Comparison of ENCODE assay signal across 9 cellular contexts in genomic region chr15:98599911-98600685, GRCh38. TPM values are rescaled to one million over a fixed set of nuclear protein-coding genes. Genes with fewer than 3 reads are reported as not detected.
DNase-seq lines count a peak whose midpoint lies in the region; ATAC-seq and TF ChIP-seq lines count a peak whose summit lies in the region.
"Had no signal": no experiment of that assay in that cellular context is flagged by ENCODE, and none has a peak within 500 bp of the region (broad histone marks: within the 10 kb centered on the region; RNA-seq: fewer than 3 reads in every experiment).

No MANE protein-coding gene starts in this region.

- H3F3A ChIP-seq in DOHH2 (ENCODE audit: control insufficient read depth, insufficient read depth), result no peaks in the 10 kb centered on the region
- H3F3A ChIP-seq in Loucy (ENCODE audit: low read depth), result no peaks in the 10 kb centered on the region

- H3K9ac ChIP-seq in Loucy (ENCODE audit: low read depth, low read length, poor library complexity, severe bottlenecking) (peak overlapping the region; percentile 1), skeletal muscle tissue (ENCODE audit: low read depth in 1 of 3, low read length in 3 of 3) (peak overlapping the region in 2 of 3 donors; percentile 10 to 57)

- peaks cover 54% of the 10 kb centered on the region for H3K4me1 Mint-ChIP-seq in activated naive CD4-positive, alpha-beta T cell treated with anti-CD3 and anti-CD28 coated beads, Interleukin-2, amount 10 ng/mL, durations not matched to agents 7 days and 5 days

- H3K9me3 Mint-ChIP-seq in activated naive CD4-positive, alpha-beta T cell treated with anti-CD3 and anti-CD28 coated beads, Interleukin-2, amount 10 ng/mL, durations not matched to agents 7 days and 5 days, result no peaks in the 10 kb centered on the region

- 15% methylated on average over 15 of the region's 15 CpGs for WGBS in right cardiac atrium

- peak overlapping the region; percentile 83 for H3K4me3 Mint-ChIP-seq in activated naive CD4-positive, alpha-beta T cell treated with anti-CD3 and anti-CD28 coated beads, Interleukin-2, amount 10 ng/mL, durations not matched to agents 7 days and 5 days

- DNase-seq in activated naive CD4-positive, alpha-beta T cell treated with anti-CD3 and anti-CD28 coated beads, Interleukin-2, amount 10 ng/mL, durations not matched to agents 7 days and 5 days, result peak; percentile 77
- peak; percentile 30 to 72 (median 65) for DNase-seq in right cardiac atrium
- no peak for DNase-seq in SHP77 (lab: John Stamatoyannopoulos, UW)
- DNase-seq in COR-L47 (lab: John Stamatoyannopoulos, UW), result no peak

- peak overlapping the region; percentile 44 for H3K4me2 ChIP-seq in DOHH2 (ENCODE audit: low read length)
- peak overlapping the region; percentile 39 for H3K4me2 ChIP-seq in Loucy (ENCODE audit: low read depth, low read length, poor library complexity, severe bottlenecking)
- H3K4me2 ChIP-seq: PC-9 had no signal

- H2AFZ ChIP-seq in Loucy (ENCODE audit: low read length), result peak overlapping the region; percentile 83
- H2AFZ ChIP-seq: PC-9 had no signal

- H3K27ac ChIP-seq in DOHH2 (ENCODE audit: low read depth, low read length) (no peak overlapping the region), right cardiac atrium (ENCODE audit: low read length) (no peak overlapping the region), skeletal muscle tissue (ENCODE audit: low read depth, low read length) (no peak overlapping the region)
- H3K27ac ChIP-seq: PC-9 had no signal

- H3K27ac Mint-ChIP-seq in activated naive CD4-positive, alpha-beta T cell treated with anti-CD3 and anti-CD28 coated beads, Interleukin-2, amount 10 ng/mL, durations not matched to agents 7 days and 5 days, result peak overlapping the region; percentile 98

- peak overlapping the region; percentile 54 for H3K4me3 ChIP-seq in DOHH2 (ENCODE audit: low read length)
- H3K4me3 ChIP-seq in Loucy (ENCODE audit: low read length, poor library complexity, severe bottlenecking), result peak overlapping the region; percentile 4
- H3K4me3 ChIP-seq in right cardiac atrium (ENCODE audit: low read length), result peak overlapping the region; percentile 74
- H3K4me3 ChIP-seq in skeletal muscle tissue (ENCODE audit: low read length in 3 of 3), result peak overlapping the region; percentile 54 to 77 (median 74)
- H3K4me3 ChIP-seq: PC-9 had no signal

- intact Hi-C loops in right cardiac atrium (cut with DNase I), result no loop called here

- H3K79me2 ChIP-seq in DOHH2 (ENCODE audit: control insufficient read depth, low read length) (no peaks in the 10 kb centered on the region), Loucy (ENCODE audit: insufficient read depth, low read length) (no peaks in the 10 kb centered on the region)

- no peaks in the 10 kb centered on the region for H3K36me3 Mint-ChIP-seq in activated naive CD4-positive, alpha-beta T cell treated with anti-CD3 and anti-CD28 coated beads, Interleukin-2, amount 10 ng/mL, durations not matched to agents 7 days and 5 days

- H3K27me3 ChIP-seq in DOHH2 (ENCODE audit: control insufficient read depth, low read length) (no peaks in the 10 kb centered on the region), Loucy (ENCODE audit: insufficient read depth, low read length, poor library complexity, severe bottlenecking) (no peaks in the 10 kb centered on the region), right cardiac atrium (ENCODE audit: control insufficient read depth, insufficient read depth) (no peaks in the 10 kb centered on the region), skeletal muscle tissue (ENCODE audit: control insufficient read depth in 3 of 3, insufficient read depth in 3 of 3, low read length in 3 of 3) (peaks cover 10 to 20% (median 18%) of the 10 kb centered on the region in 3 donors)

- CTCF ChIA-PET in activated naive CD4-positive, alpha-beta T cell treated with anti-CD3 and anti-CD28 coated beads, Interleukin-2, amount 10 ng/mL, durations not matched to agents 7 days and 5 days (lab: Charles Lee), result interaction anchor here (1.1 to 1.8 kb wide), 4 partner anchors 9 to 81 kb away, joined by 3 to 10 read pairs (median 5); no protein-coding TSS in a partner anchor

- ATAC-seq in GM21526 (IDR thresholded peaks at IDR 0.05; ENCODE audit: low FRiP score, unreplicated experiment), result peak; percentile 94
- ATAC-seq in right cardiac atrium, result peak; percentile 73 to 77

- H3K9me2 ChIP-seq in DOHH2 (replicated peaks; ENCODE audit: control insufficient read depth, low read length) (no peaks in the 10 kb centered on the region), Loucy (replicated peaks; ENCODE audit: low read depth, low read length) (no peaks in the 10 kb centered on the region)

- H3K27me3 Mint-ChIP-seq in activated naive CD4-positive, alpha-beta T cell treated with anti-CD3 and anti-CD28 coated beads, Interleukin-2, amount 10 ng/mL, durations not matched to agents 7 days and 5 days, result peaks cover 17% of the 10 kb centered on the region

- H3K36me3 ChIP-seq in DOHH2 (ENCODE audit: control insufficient read depth, low read length) (no peaks in the 10 kb centered on the region), Loucy (ENCODE audit: insufficient read depth, low read length) (no peaks in the 10 kb centered on the region), skeletal muscle tissue (ENCODE audit: control insufficient read depth in 3 of 3, insufficient read depth in 3 of 3, low read length in 3 of 3) (no peaks in the 10 kb centered on the region)

- H3K4me1 ChIP-seq in DOHH2 (ENCODE audit: control insufficient read depth, low read length), result peaks cover 12% of the 10 kb centered on the region
- peaks cover 4% of the 10 kb centered on the region for H3K4me1 ChIP-seq in Loucy (ENCODE audit: insufficient read depth, low read length, poor library complexity, severe bottlenecking)
- no peaks in the 10 kb centered on the region for H3K4me1 ChIP-seq in right cardiac atrium (ENCODE audit: control insufficient read depth, insufficient read depth, low read length)
- H3K4me1 ChIP-seq in skeletal muscle tissue (ENCODE audit: control insufficient read depth in 3 of 3, insufficient read depth in 3 of 3, low read length in 3 of 3), result peaks cover 0 to 2% (median 0%) of the 10 kb centered on the region in 3 donors

- TF ChIP-seq CTCF in DOHH2 (IDR thresholded peaks at IDR 0.05; ENCODE audit: low read depth, low read length, poor library complexity, severe bottlenecking), result no peak
- TF ChIP-seq CTCF in Loucy (conservative IDR thresholded peaks at IDR 0.05; ENCODE audit: low read length), result no peak

- H3K9me3 ChIP-seq in DOHH2 (ENCODE audit: control insufficient read depth, insufficient read depth, low read length), result no peaks in the 10 kb centered on the region
- no peaks in the 10 kb centered on the region for H3K9me3 ChIP-seq in Loucy (ENCODE audit: insufficient read depth, low read depth, low read length)
- no peaks in the 10 kb centered on the region for H3K9me3 ChIP-seq in right cardiac atrium (ENCODE audit: control insufficient read depth, low read length)
- no peaks in the 10 kb centered on the region for H3K9me3 ChIP-seq in skeletal muscle tissue (ENCODE audit: control insufficient read depth in 3 of 3, low read length in 3 of 3)

- H4K20me1 ChIP-seq in DOHH2 (ENCODE audit: control insufficient read depth, insufficient read depth, low read depth, low read length), result no peaks in the 10 kb centered on the region
- H4K20me1 ChIP-seq in Loucy (ENCODE audit: insufficient read depth, low read length, poor library complexity, severe bottlenecking), result no peaks in the 10 kb centered on the region

RNA-seq across cellular contexts. Expression of gene IGF1R, which starts 48.2 kb away (rescaled TPM):
- total RNA-seq in right cardiac atrium (10 to 100 TPM; 31.0 to 52.3 (median 39.1) TPM), skeletal muscle tissue (25.6 TPM)
- 9.0 TPM for polyA plus RNA-seq in right cardiac atrium

Comparison
In these comparisons a context has a peak if more than half of its experiments do, and no peak if none do; other contexts are left out.
1. H3K4me3 ChIP-seq: peak in every context shown above with its lines; median percentile 74 in right cardiac atrium; 74 in skeletal muscle tissue; 54 in DOHH2; 4 in Loucy.
2. DNase-seq: peak in activated naive CD4-positive, alpha-beta T cell treated with anti-CD3 and anti-CD28 coated beads, Interleukin-2, amount 10 ng/mL, durations not matched to agents 7 days and 5 days (single experiment) and right cardiac atrium (3 of 3); none in SHP77 (0 of 2) and COR-L47 (single experiment).